Comparison of ENCODE assay signal across 14 cellular contexts in the genomic region with DNA sequence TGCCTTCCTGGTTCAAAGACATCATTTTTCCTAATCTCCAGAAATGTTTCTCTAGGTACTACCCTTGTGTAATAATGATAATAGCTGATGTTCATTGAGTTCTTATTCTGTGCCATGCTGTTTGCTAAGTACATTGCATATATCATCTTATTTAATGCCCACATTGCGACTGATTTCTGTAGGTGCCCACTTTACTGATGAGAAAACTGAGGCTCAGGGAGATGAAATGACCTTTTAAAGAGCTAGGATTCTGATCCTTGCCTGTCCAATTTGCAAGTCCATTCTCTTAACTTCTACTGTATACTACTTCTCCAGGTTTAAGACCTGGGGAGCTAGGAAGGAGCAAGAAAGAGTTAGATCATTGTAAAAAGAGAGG. TPM values are rescaled to one million over a fixed set of nuclear protein-coding genes. Genes with fewer than 3 reads are reported as not detected.
DNase-seq lines count a peak whose midpoint lies in the region; ATAC-seq and TF ChIP-seq lines count a peak whose summit lies in the region.
"Had no signal": no experiment of that assay in that cellular context is flagged by ENCODE, and none has a peak within 500 bp of the region (broad histone marks: within the 10 kb centered on the region; RNA-seq: fewer than 3 reads in every experiment).

No MANE protein-coding gene starts in this region.

- H3K27me3 ChIP-seq in thymus (ENCODE audit: control insufficient read depth, insufficient read depth) (no peaks in the 10 kb centered on the region), brain microvascular endothelial cell (replicated peaks) (no peaks in the 10 kb centered on the region)
- H3K27me3 ChIP-seq: dorsolateral prefrontal cortex had no signal

- H3K36me3 Mint-ChIP-seq in activated naive CD4-positive, alpha-beta T cell treated with anti-CD3 and anti-CD28 coated beads for 36 hours (ENCODE audit: low read depth): peaks cover 64% of the 10 kb centered on the region
- H3K36me3 Mint-ChIP-seq in T-helper 17 cell (ENCODE audit: low read depth): peaks cover 26% of the 10 kb centered on the region

- H3K9me3 ChIP-seq in T-helper 17 cell (ENCODE audit: control insufficient read depth, low read length, poor library complexity, severe bottlenecking): no peaks in the 10 kb centered on the region
- H3K9me3 ChIP-seq in thymus (ENCODE audit: control insufficient read depth): no peaks in the 10 kb centered on the region

- peak overlapping the region; percentile 100 for H3K27ac Mint-ChIP-seq in activated naive CD4-positive, alpha-beta T cell treated with anti-CD3 and anti-CD28 coated beads for 36 hours
- peak overlapping the region; percentile 100 for H3K27ac Mint-ChIP-seq in T-helper 17 cell

- peak overlapping the region; percentile 99 for H3K4me3 Mint-ChIP-seq in activated naive CD4-positive, alpha-beta T cell treated with anti-CD3 and anti-CD28 coated beads for 36 hours
- H3K4me3 Mint-ChIP-seq in T-helper 17 cell: peak overlapping the region; percentile 100

- WGBS in thymus: 96% methylated on average over 1 of the region's 1 CpG

- peaks cover 42% of the 10 kb centered on the region for H3K36me3 ChIP-seq in thymus (ENCODE audit: control insufficient read depth, insufficient read depth)
- H3K36me3 ChIP-seq in brain microvascular endothelial cell (replicated peaks): no peaks in the 10 kb centered on the region

- in situ Hi-C loops in brain microvascular endothelial cell (cut with HindIII; ENCODE audit: low pct_ligation_motif_present, low sequenced_read_pairs): no loop called here

- no peak for DNase-seq in activated naive CD4-positive, alpha-beta T cell treated with anti-CD3 and anti-CD28 coated beads for 36 hours
- no peak for DNase-seq in activated naive CD4-positive, alpha-beta T cell treated with Interleukin-2 at 50 U/mL for 16 hours
- DNase-seq in T-helper 17 cell (no peak), epithelial cell of esophagus (ENCODE audit: low read depth) (no peak), NCI-H2196 treated with DMSO at 0.1 percent for 48 hours (lab: John Stamatoyannopoulos, UW; ENCODE audit: unreplicated experiment) (no peak), brain microvascular endothelial cell (no peak), NOMO-1 (lab: John Stamatoyannopoulos, UW; ENCODE audit: unreplicated experiment in 2 of 2) (no peak)
- DNase-seq: activated CD4-positive, CD25-positive, alpha-beta regulatory T cell; dorsolateral prefrontal cortex; NCI-H1436; NCI-H510A treated with DMSO at 0.1 percent for 48 hours; Right ventricle myocardium superior had no signal

- H3K27me3 Mint-ChIP-seq in activated naive CD4-positive, alpha-beta T cell treated with anti-CD3 and anti-CD28 coated beads for 36 hours (ENCODE audit: low read depth): no peaks in the 10 kb centered on the region
- H3K27me3 Mint-ChIP-seq in T-helper 17 cell: no peaks in the 10 kb centered on the region

- CTCF ChIA-PET in activated naive CD4-positive, alpha-beta T cell treated with anti-CD3 and anti-CD28 coated beads for 36 hours (lab: Charles Lee): interaction anchor here (0.9 to 4.5 kb wide), 9 partner anchors 8 to 195 kb away, joined by 3 to 30 read pairs (median 3); partner anchors contain the start of gene RAB5B

- peaks cover 26% of the 10 kb centered on the region for H3K4me1 ChIP-seq in thymus (ENCODE audit: control insufficient read depth, insufficient read depth, low read length)

- H3K4me1 Mint-ChIP-seq in activated naive CD4-positive, alpha-beta T cell treated with anti-CD3 and anti-CD28 coated beads for 36 hours (ENCODE audit: low read depth): peaks cover 73% of the 10 kb centered on the region
- peaks cover 70% of the 10 kb centered on the region for H3K4me1 Mint-ChIP-seq in T-helper 17 cell

- peak overlapping the region; percentile 92 for H3K4me3 ChIP-seq in epithelial cell of esophagus (ENCODE audit: low read length)
- H3K4me3 ChIP-seq in thymus (ENCODE audit: low read length): peak overlapping the region; percentile 70
- no peak overlapping the region for H3K4me3 ChIP-seq in brain microvascular endothelial cell (ENCODE audit: low read depth, low read length)

- TF ChIP-seq CTCF in epithelial cell of esophagus (IDR thresholded peaks at IDR 0.05; ENCODE audit: insufficient read depth, low read depth, low read length, missing control alignments) (no peak), brain microvascular endothelial cell (IDR thresholded peaks at IDR 0.05; ENCODE audit: low read depth, low read length, missing control alignments) (no peak)

- H3K27ac ChIP-seq in thymus (ENCODE audit: low read depth): peak overlapping the region; percentile 54
- no peak overlapping the region for H3K27ac ChIP-seq in brain microvascular endothelial cell
- H3K27ac ChIP-seq: dorsolateral prefrontal cortex had no signal

- H3K9me3 Mint-ChIP-seq in activated naive CD4-positive, alpha-beta T cell treated with anti-CD3 and anti-CD28 coated beads for 36 hours: no peaks in the 10 kb centered on the region

- no peak for ATAC-seq in T-helper 17 cell

- intact Hi-C loops in activated naive CD4-positive, alpha-beta T cell treated with anti-CD3 and anti-CD28 coated beads for 36 hours (cut with micrococcal nuclease): no loop called here

RNA-seq across cellular contexts. Expression of gene DGKA, which starts 2.8 kb away (rescaled TPM):
- total RNA-seq in activated naive CD4-positive, alpha-beta T cell treated with anti-CD3 and anti-CD28 coated beads for 36 hours: 100 to 1,000 TPM; 285 to 331 TPM
- total RNA-seq in T-helper 17 cell: 1,000 to 10,000 TPM in 1 of 2 donors, 100 to 1,000 TPM in 1; 870 to 1,080 TPM
- polyA plus RNA-seq in thymus: 381 TPM

RNA-seq across cellular contexts. Expression of gene PYM1, which starts 6.1 kb away (rescaled TPM):
- 10 to 100 TPM; 18.8 to 19.3 TPM for total RNA-seq in activated naive CD4-positive, alpha-beta T cell treated with anti-CD3 and anti-CD28 coated beads for 36 hours
- total RNA-seq in T-helper 17 cell: 10 to 100 TPM; 21.9 to 23.3 TPM
- 57.9 TPM for polyA plus RNA-seq in thymus

RNA-seq across cellular contexts. Expression of gene PMEL, which starts 32.1 kb away (rescaled TPM):
- 1 to 10 TPM; 1.2 to 1.5 TPM for total RNA-seq in activated naive CD4-positive, alpha-beta T cell treated with anti-CD3 and anti-CD28 coated beads for 36 hours
- under 1 TPM in 1 of 2 donors, not detected in 1; 0.63 TPM for total RNA-seq in T-helper 17 cell
- 0.94 TPM for polyA plus RNA-seq in thymus
- total RNA-seq: frontal cortex had no signal

RNA-seq across cellular contexts. Expression of gene CDK2, which starts 32.8 kb away (rescaled TPM):
- total RNA-seq in activated naive CD4-positive, alpha-beta T cell treated with anti-CD3 and anti-CD28 coated beads for 36 hours: 100 to 1,000 TPM; 121 to 126 TPM
- 10 to 100 TPM; 12.2 to 18.7 TPM for total RNA-seq in T-helper 17 cell
- polyA plus RNA-seq in thymus: 22.3 TPM

RNA-seq across cellular contexts. Expression of gene RAB5B, which starts 40.1 kb away (rescaled TPM):
- 10 to 100 TPM; 33.2 to 35.7 TPM for total RNA-seq in activated naive CD4-positive, alpha-beta T cell treated with anti-CD3 and anti-CD28 coated beads for 36 hours
- 10 to 100 TPM; 56.4 to 57.0 TPM for total RNA-seq in T-helper 17 cell
- polyA plus RNA-seq in thymus: 63.1 TPM
